In genomic region chr7:28782362-28782761, GRCh38 we compare ENCODE assay signal across 16 cellular contexts.
"Had no signal": no experiment of that assay in that cellular context is flagged by ENCODE, and none has a peak within 500 bp of the region (broad histone marks: within the 10 kb centered on the region; RNA-seq: fewer than 3 reads in every experiment).

No MANE protein-coding gene starts in this region.

- H3K4me1 ChIP-seq: foreskin keratinocyte had no signal

- H3K9me3 ChIP-seq: heart left ventricle, psoas muscle, right lobe of liver, spleen had no signal

- ATAC-seq: foreskin keratinocyte, heart left ventricle, left colon, psoas muscle, right lobe of liver, WTC11 had no signal

- H3K27ac ChIP-seq: cardiac muscle cell, foreskin keratinocyte, heart left ventricle, psoas muscle, right lobe of liver, spleen had no signal

- DNase-seq: activated CD4-positive, alpha-beta T cell treated with anti-CD3 and anti-CD28 coated beads, Interleukin-2, amount 10 ng/mL, durations not matched to agents 24 days and 14 days; activated CD8-positive, alpha-beta memory T cell treated with anti-CD3 and anti-CD28 coated beads for 24 hours; activated naive CD4-positive, alpha-beta T cell treated with Interleukin-2 at 50 U/mL for 16 hours; foreskin keratinocyte; heart left ventricle; left colon; nephron progenitor cell; psoas muscle; right lobe of liver; spleen; stimulated activated CD4-positive, alpha-beta T cell treated with anti-CD3 and anti-CD28 coated beads, Interleukin-1b, Interleukin-23, amount 100 ng/mL, for 48 hours; stimulated activated naive CD4-positive, alpha-beta T cell; trophoblast cell had no signal

- H3K4me3 ChIP-seq: cardiac muscle cell, heart left ventricle, lung, psoas muscle, right lobe of liver, spleen had no signal

- H3K27me3 Mint-ChIP-seq: activated CD4-positive, alpha-beta T cell treated with anti-CD3 and anti-CD28 coated beads, Interleukin-2, amount 10 ng/mL, durations not matched to agents 24 days and 14 days had no signal

- H3K27me3 ChIP-seq: cardiac muscle cell, foreskin keratinocyte, heart left ventricle, right lobe of liver, spleen had no signal

- H3K4me1 Mint-ChIP-seq: activated CD4-positive, alpha-beta T cell treated with anti-CD3 and anti-CD28 coated beads, Interleukin-2, amount 10 ng/mL, durations not matched to agents 24 days and 14 days; WTC11 had no signal

- H3K36me3 Mint-ChIP-seq: WTC11 had no signal

- H3K9me3 Mint-ChIP-seq: activated CD4-positive, alpha-beta T cell treated with anti-CD3 and anti-CD28 coated beads, Interleukin-2, amount 10 ng/mL, durations not matched to agents 24 days and 14 days; nephron progenitor cell; WTC11 had no signal

- H3K27ac Mint-ChIP-seq: activated CD4-positive, alpha-beta T cell treated with anti-CD3 and anti-CD28 coated beads, Interleukin-2, amount 10 ng/mL, durations not matched to agents 24 days and 14 days; nephron progenitor cell; WTC11 had no signal

- H3K36me3 ChIP-seq: cardiac muscle cell, heart left ventricle, right lobe of liver, spleen had no signal

- H3K4me3 Mint-ChIP-seq: activated CD4-positive, alpha-beta T cell treated with anti-CD3 and anti-CD28 coated beads, Interleukin-2, amount 10 ng/mL, durations not matched to agents 24 days and 14 days; nephron progenitor cell; WTC11 had no signal
